Comparison of ENCODE assay signal across 1 cellular context in genomic region chr4:176195184-176195978, GRCh38.
TF ChIP-seq lines count a peak whose summit lies in the region.

SPATA4 (minus strand) TSS chr4:176195585; CDS start chr4:176195562, 23 bp downstream.

TF ChIP-seq in HepG2, 621 proteins besides CTCF, POLR2A, EP300 and RAD21 (continued from another document):
- TF ChIP-seq GMEB1 (CRISPR knock-in tag; IDR thresholded peaks at IDR 0.05; ENCODE audit: borderline replicate concordance) (peak; percentile 47; the same call in 1 of the 2 replicates), TFDP2 (CRISPR knock-in tag; IDR thresholded peaks at IDR 0.05) (peak; percentile 53), ELF3 (CRISPR knock-in tag; IDR thresholded peaks at IDR 0.05) (peak; percentile 66), NCOA1 (CRISPR knock-in tag; IDR thresholded peaks at IDR 0.05) (peak; percentile 37; the same call in 1 of the 2 replicates), CBX5 (CRISPR knock-in tag; IDR thresholded peaks at IDR 0.05; ENCODE audit: borderline replicate concordance) (peak; percentile 41; the same call in 1 of the 2 replicates), ZNF619 (CRISPR knock-in tag; IDR thresholded peaks at IDR 0.05) (no peak), HOXA3 (CRISPR knock-in tag; IDR thresholded peaks at IDR 0.05) (peak; percentile 58), LRRFIP1 (CRISPR knock-in tag; conservative IDR thresholded peaks at IDR 0.05) (no peak), ZNF292 (CRISPR knock-in tag; IDR thresholded peaks at IDR 0.05; ENCODE audit: borderline replicate concordance, low read depth) (no peak), KLF9 (CRISPR knock-in tag; IDR thresholded peaks at IDR 0.05; ENCODE audit: low read depth) (no peak), ZNF512 (CRISPR knock-in tag; IDR thresholded peaks at IDR 0.05) (0 out of 2 replicates have a peak, but pooled peaks have one; percentile 31), ZMYM4 (CRISPR knock-in tag; IDR thresholded peaks at IDR 0.05) (peak; percentile 92)
- TF ChIP-seq, protein P1, sequence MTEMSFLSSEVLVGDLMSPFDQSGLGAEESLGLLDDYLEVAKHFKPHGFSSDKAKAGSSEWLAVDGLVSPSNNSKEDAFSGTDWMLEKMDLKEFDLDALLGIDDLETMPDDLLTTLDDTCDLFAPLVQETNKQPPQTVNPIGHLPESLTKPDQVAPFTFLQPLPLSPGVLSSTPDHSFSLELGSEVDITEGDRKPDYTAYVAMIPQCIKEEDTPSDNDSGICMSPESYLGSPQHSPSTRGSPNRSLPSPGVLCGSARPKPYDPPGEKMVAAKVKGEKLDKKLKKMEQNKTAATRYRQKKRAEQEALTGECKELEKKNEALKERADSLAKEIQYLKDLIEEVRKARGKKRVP (CRISPR knock-in tag; IDR thresholded peaks at IDR 0.05) = no peak
